Comparison of ENCODE assay signal across 14 cellular contexts in genomic region chr10:63692205-63692896, GRCh38.
DNase-seq lines count a peak whose midpoint lies in the region; ATAC-seq, FAIRE-seq and TF ChIP-seq lines count a peak whose summit lies in the region.
"Had no signal": no experiment of that assay in that cellular context is flagged by ENCODE, and none has a peak within 500 bp of the region (broad histone marks: within the 10 kb centered on the region; RNA-seq: fewer than 3 reads in every experiment).

No MANE protein-coding gene starts in this region.

- H3K9me3 ChIP-seq in pancreas = no peaks in the 10 kb centered on the region

- TF ChIP-seq CTCF in GM06990 (IDR thresholded peaks at IDR 0.05; ENCODE audit: insufficient read depth, low read length, poor library complexity, severe bottlenecking) (no peak), pancreas (IDR thresholded peaks at IDR 0.05) (no peak), GM13976 (IDR thresholded peaks at IDR 0.05; ENCODE audit: borderline replicate concordance, control extremely low read depth, extremely low read depth, insufficient read depth, missing control alignments) (no peak)

- H2BK120ac ChIP-seq in mesendoderm (ENCODE audit: low read depth, low read length) = no peak overlapping the region

- H2BK5ac ChIP-seq in mesendoderm (ENCODE audit: low read length) = no peak overlapping the region

- WGBS in pancreas, 2 donors = 67 to 73% methylated on average over 2 of the region's 2 CpGs
- 94% methylated on average over 1 of the region's 2 CpGs for WGBS in mesendoderm (ENCODE audit: extremely low coverage, insufficient coverage, low lambda C conversion rate)

- H3K79me1 ChIP-seq in mesendoderm (ENCODE audit: low read length) = no peaks in the 10 kb centered on the region

- H3K4me1 ChIP-seq in pancreas = no peaks in the 10 kb centered on the region
- H3K4me1 ChIP-seq in mesendoderm (ENCODE audit: control insufficient read depth, low read depth, low read length) = no peaks in the 10 kb centered on the region

- H3K27me3 ChIP-seq in GM06990 (replicated peaks; ENCODE audit: control insufficient read depth, insufficient read depth, low read length) (no peaks in the 10 kb centered on the region), pancreas (no peaks in the 10 kb centered on the region), mesendoderm (ENCODE audit: insufficient read depth, low read length, poor library complexity) (no peaks in the 10 kb centered on the region)

- no peak overlapping the region for H4K8ac ChIP-seq in mesendoderm (ENCODE audit: low read depth, low read length)

- no peak overlapping the region for H3K4me2 ChIP-seq in mesendoderm (ENCODE audit: low read length)

- H3K4me3 ChIP-seq in GM06990 (replicated peaks; ENCODE audit: low read depth, low read length) = no peak overlapping the region
- no peak overlapping the region for H3K4me3 ChIP-seq in pancreas
- no peak overlapping the region for H3K4me3 ChIP-seq in mesendoderm (ENCODE audit: low read length)

- H3K18ac ChIP-seq in mesendoderm (ENCODE audit: low read length) = no peak overlapping the region

- no peak overlapping the region for H3K9ac ChIP-seq in mesendoderm (ENCODE audit: low read length)

- H2BK15ac ChIP-seq in mesendoderm (replicated peaks; ENCODE audit: low read depth) = no peak overlapping the region

- ATAC-seq in HG03175 (IDR thresholded peaks at IDR 0.05; ENCODE audit: unreplicated experiment) (peak; percentile 59), pancreas (peak in 3 of 4 donors; percentile 21 to 53 (median 47)), HG02759 (IDR thresholded peaks at IDR 0.05; ENCODE audit: unreplicated experiment) (no peak)
- ATAC-seq: stimulated activated memory B cell treated with anti-CD40 and anti-IgM and Interleukin-4, amounts not matched to agents 10 μg/mL and 1 μg/mL and 100 μg/mL, for 72 hours had no signal

- H3K79me2 ChIP-seq in mesendoderm (ENCODE audit: control insufficient read depth, insufficient read depth, low read length) = no peaks in the 10 kb centered on the region

- no peaks in the 10 kb centered on the region for H3K36me3 ChIP-seq in GM06990 (ENCODE audit: control insufficient read depth, insufficient read depth, low read length)
- H3K36me3 ChIP-seq in pancreas = no peaks in the 10 kb centered on the region
- no peaks in the 10 kb centered on the region for H3K36me3 ChIP-seq in mesendoderm (ENCODE audit: control insufficient read depth, insufficient read depth, low read length)

- intact Hi-C loops in pancreas (cut with DNase I) = no loop called here

- H4K5ac ChIP-seq in mesendoderm (ENCODE audit: low read length) = no peak overlapping the region

- no peak overlapping the region for H3K23ac ChIP-seq in mesendoderm (ENCODE audit: low read length)

- no peak overlapping the region for H3K4ac ChIP-seq in mesendoderm (ENCODE audit: low read depth, low read length)

- in situ Hi-C loops in GM13976 (cut with MboI; ENCODE audit: low sequenced_read_pairs, unreplicated experiment) = no loop called here

- no peak for FAIRE-seq in pancreas (lab: Jason Lieb, UNC)

- H3K27ac ChIP-seq in pancreas = no peak overlapping the region
- no peak overlapping the region for H3K27ac ChIP-seq in mesendoderm (ENCODE audit: low read depth, low read length)

- no peak overlapping the region for H2AK5ac ChIP-seq in mesendoderm (ENCODE audit: low read length)

- H3K56ac ChIP-seq in mesendoderm (ENCODE audit: low read length) = no peak overlapping the region

- DNase-seq in GM06990 (ENCODE audit: extremely low read depth, insufficient read length) (peak; percentile 47), fibroblast of gingiva (ENCODE audit: low read depth) (peak; percentile 80), pancreas (no peak), GM13976 (ENCODE audit: low spot score) (no peak), mesendoderm (no peak), OCI-M1 (lab: John Stamatoyannopoulos, UW) (no peak)
- DNase-seq: activated CD4-positive, alpha-beta T cell treated with anti-CD3 and anti-CD28 coated beads, Interleukin-2, amount 50 U/mL, for 48 hours; endodermal cell; H9; NCI-H1092 treated with DMSO at 0.1 percent for 48 hours; stimulated activated CD4-positive, alpha-beta T cell treated with anti-CD3 and anti-CD28 coated beads, Interleukin-2, amount 100 ng/mL, for 48 hours had no signal

Comparison
In these comparisons a context has a peak if more than half of its experiments do, and no peak if none do; other contexts are left out.
1. DNase-seq: peak in GM06990 (single experiment) and fibroblast of gingiva (single experiment); none in pancreas (0 of 6), GM13976 (single experiment), mesendoderm (single experiment) and OCI-M1 (single experiment).